In the genomic region with DNA sequence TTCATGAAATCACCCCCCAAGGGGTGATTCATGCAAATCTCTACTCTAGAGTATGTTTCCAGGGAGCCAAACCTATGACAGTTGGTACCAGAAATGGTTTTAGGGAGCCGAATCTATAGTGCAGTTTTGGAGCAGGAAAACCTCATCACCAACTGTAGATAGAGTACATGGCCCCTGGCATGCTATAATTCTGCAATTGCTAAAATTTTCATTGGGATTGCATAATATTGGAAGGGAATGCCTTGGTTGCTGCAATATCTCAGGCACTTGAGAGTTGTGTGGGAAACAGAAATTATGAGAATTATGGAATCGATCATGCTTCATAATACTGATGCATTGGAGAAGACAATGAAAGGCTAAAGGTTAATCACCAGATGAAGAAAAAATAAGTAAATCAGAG, we compare ENCODE assay signal across 23 cellular contexts.
"Had no signal": no experiment of that assay in that cellular context is flagged by ENCODE, and none has a peak within 500 bp of the region (broad histone marks: within the 10 kb centered on the region; RNA-seq: fewer than 3 reads in every experiment).

No MANE protein-coding gene starts in this region.

- FAIRE-seq: colon, endothelial cell of umbilical vein, frontal cortex, islet of Langerhans, keratinocyte had no signal

- ATAC-seq: foreskin keratinocyte, gastroesophageal sphincter, heart right ventricle, left lung, left ventricle myocardium superior, lower lobe of right lung, mucosa of descending colon had no signal

- DNase-seq: dermis blood vessel endothelial cell; dorsolateral prefrontal cortex; effector CD4-positive, alpha-beta T cell; effector memory CD4-positive, alpha-beta T cell; foreskin keratinocyte; glutamatergic neuron; head of caudate nucleus; heart right ventricle; hippocampal formation; left cardiac atrium; left lung; left ventricle myocardium superior; lower lobe of right lung; mesenchymal stem cell; mucosa of descending colon had no signal

- H3K4me3 ChIP-seq: coronary artery, dorsolateral prefrontal cortex, esophagus muscularis mucosa, gastroesophageal sphincter, heart right ventricle, left lung, lower lobe of right lung, mucosa of descending colon had no signal

- H3K27ac ChIP-seq: coronary artery, dorsolateral prefrontal cortex, esophagus muscularis mucosa, foreskin keratinocyte, gastroesophageal sphincter, heart right ventricle, left lung, lower lobe of right lung had no signal

- H3K4me1 ChIP-seq: esophagus muscularis mucosa, foreskin keratinocyte, gastroesophageal sphincter, heart right ventricle, left lung, lower lobe of right lung had no signal

- H3K36me3 ChIP-seq: esophagus muscularis mucosa, gastroesophageal sphincter, heart right ventricle, left lung, lower lobe of right lung had no signal

- H3K9me3 ChIP-seq: esophagus muscularis mucosa, gastroesophageal sphincter, heart right ventricle, left lung, lower lobe of right lung, mucosa of descending colon had no signal

- H3K27me3 ChIP-seq: dorsolateral prefrontal cortex, esophagus muscularis mucosa, foreskin keratinocyte, gastroesophageal sphincter, heart right ventricle, left lung had no signal
